Comparison of ENCODE assay signal across 16 cellular contexts in genomic region chr12:69655616-69656336, GRCh38. TPM values are rescaled to one million over a fixed set of nuclear protein-coding genes. Genes with fewer than 3 reads are reported as not detected.
DNase-seq lines count a peak whose midpoint lies in the region; FAIRE-seq and TF ChIP-seq lines count a peak whose summit lies in the region.
"Had no signal": no experiment of that assay in that cellular context is flagged by ENCODE, and none has a peak within 500 bp of the region (broad histone marks: within the 10 kb centered on the region; RNA-seq: fewer than 3 reads in every experiment).

No MANE protein-coding gene starts in this region.

- no peaks in the 10 kb centered on the region for H3K36me3 ChIP-seq in bronchial epithelial cell (ENCODE audit: control insufficient read depth, insufficient read depth, low read length)
- H3K36me3 ChIP-seq: tibial nerve had no signal

- DNase-seq in A172 (ENCODE audit: low spot score) (peak; percentile 59), HS-5 (ENCODE audit: low read depth) (peak; percentile 66), bronchial epithelial cell (ENCODE audit: low read depth) (peak; percentile 91), left kidney (ENCODE audit: low read depth, low spot score) (peak; percentile 33), SKM-1 treated with dmso at 0.1 percent for 144 hours (lab: John Stamatoyannopoulos, UW; ENCODE audit: unreplicated experiment) (no peak), dorsolateral prefrontal cortex (no peak)
- DNase-seq in stimulated activated CD4-positive, alpha-beta T cell treated with anti-CD3 and anti-CD28 coated beads, Interleukin-2, amount 100 ng/mL, for 48 hours, result no peak
- DNase-seq in activated effector memory CD4-positive, alpha-beta T cell treated with anti-CD3 and anti-CD28 coated beads, Interleukin-2, amount 50 U/mL, for 16 hours, result no peak
- DNase-seq: activated CD4-positive, CD25-positive, alpha-beta regulatory T cell treated with anti-CD3 and anti-CD28 coated beads, Interleukin-2, amount 50 U/mL, for 72 hours; activated naive CD8-positive, alpha-beta T cell treated with anti-CD3 and anti-CD28 coated beads for 36 hours; glutamatergic neuron; NCI-H1436 had no signal

- no peak for FAIRE-seq in bronchial epithelial cell (lab: Jason Lieb, UNC)

- H3K4me3 ChIP-seq in bronchial epithelial cell (ENCODE audit: low read depth, low read length) (no peak overlapping the region), dorsolateral prefrontal cortex (no peak overlapping the region)
- H3K4me3 ChIP-seq: tibial nerve had no signal

- no peak overlapping the region for H3K27ac ChIP-seq in dorsolateral prefrontal cortex
- H3K27ac ChIP-seq: tibial nerve had no signal

- TF ChIP-seq CTCF in bronchial epithelial cell (IDR thresholded peaks at IDR 0.05; ENCODE audit: insufficient read depth, low read length, severe bottlenecking) (no peak), dorsolateral prefrontal cortex (IDR thresholded peaks at IDR 0.05 in 54 of 56, conservative IDR thresholded peaks at IDR 0.05 in 2 of 56; ENCODE audit: low read depth in 1 of 56, partially characterized antibody in 56 of 56) (no peak)

- H3K27me3 ChIP-seq in bronchial epithelial cell (ENCODE audit: control insufficient read depth, insufficient read depth, low read length) (no peaks in the 10 kb centered on the region), dorsolateral prefrontal cortex (no peaks in the 10 kb centered on the region)
- H3K27me3 ChIP-seq: tibial nerve had no signal

- intact Hi-C loops in dorsolateral prefrontal cortex (cut with DNase I), result no loop called here

RNA-seq across cellular contexts. Expression of gene BEST3, which starts 43.3 kb away (rescaled TPM):
- 0.31 and 1.3 TPM in 2 replicates for total RNA-seq in A172 (2014; rRNA removed; shearing (Covaris generic))
- total RNA-seq in bronchial epithelial cell (not detected in 2 replicates), dorsolateral prefrontal cortex (10 to 100 TPM in 8 of 120 experiments, 1 to 10 TPM in 108, under 1 TPM in 4; 0.50 to 21.7 (median 3.0) TPM)
- total RNA-seq: activated naive CD8-positive, alpha-beta T cell treated with anti-CD3 and anti-CD28 coated beads for 36 hours; B cell; natural killer cell treated with Interleukin-12 subunit alpha and Interleukin-12 subunit beta and Interleukin-15 and Interleukin-18, amount 100 ng/mL, for 72 hours; tibial nerve had no signal

RNA-seq across cellular contexts. Expression of gene LRRC10, which starts 45.1 kb away (rescaled TPM):
- not detected in 2 replicates for total RNA-seq in A172 (2014; rRNA removed; shearing (Covaris generic))
- total RNA-seq in bronchial epithelial cell (not detected in 2 replicates), dorsolateral prefrontal cortex (not detected)
- total RNA-seq: activated naive CD8-positive, alpha-beta T cell treated with anti-CD3 and anti-CD28 coated beads for 36 hours; B cell; natural killer cell treated with Interleukin-12 subunit alpha and Interleukin-12 subunit beta and Interleukin-15 and Interleukin-18, amount 100 ng/mL, for 72 hours; OCI-LY7; tibial nerve had no signal

Comparison
In these comparisons a context has a peak if more than half of its experiments do, and no peak if none do; other contexts are left out.
1. DNase-seq: peak in A172 (single experiment), HS-5 (single experiment), bronchial epithelial cell (single experiment) and left kidney (single experiment); none in stimulated activated CD4-positive, alpha-beta T cell treated with anti-CD3 and anti-CD28 coated beads, Interleukin-2, amount 100 ng/mL, for 48 hours (0 of 2), activated effector memory CD4-positive, alpha-beta T cell treated with anti-CD3 and anti-CD28 coated beads, Interleukin-2, amount 50 U/mL, for 16 hours (single experiment), SKM-1 treated with dmso at 0.1 percent for 144 hours (single experiment) and dorsolateral prefrontal cortex (0 of 10).